In genomic region chr12:10128687-10129086, GRCh38 we compare ENCODE assay signal across 17 cellular contexts. TPM values are rescaled to one million over a fixed set of nuclear protein-coding genes. Genes with fewer than 3 reads are reported as not detected.
DNase-seq lines count a peak whose midpoint lies in the region; ATAC-seq and TF ChIP-seq lines count a peak whose summit lies in the region.
"Had no signal": no experiment of that assay in that cellular context is flagged by ENCODE, and none has a peak within 500 bp of the region (broad histone marks: within the 10 kb centered on the region; RNA-seq: fewer than 3 reads in every experiment).

No MANE protein-coding gene starts in this region.

- H3K27ac ChIP-seq in OCI-LY3 (ENCODE audit: low read length): no peak overlapping the region
- H3K27ac ChIP-seq in naive thymus-derived CD4-positive, alpha-beta T cell (ENCODE audit: low read depth, low read length): no peak overlapping the region
- no peak overlapping the region for H3K27ac ChIP-seq in RWPE1
- H3K27ac ChIP-seq: SJSA1 had no signal

- H4K20me1 ChIP-seq in OCI-LY3 (ENCODE audit: insufficient read depth, low read length): no peaks in the 10 kb centered on the region

- no peak overlapping the region for H2AFZ ChIP-seq in OCI-LY3 (ENCODE audit: low read depth, low read length)

- intact Hi-C loops in naive thymus-derived CD4-positive, alpha-beta T cell (cut with micrococcal nuclease): no loop called here

- no peaks in the 10 kb centered on the region for H3K9me3 ChIP-seq in OCI-LY3 (ENCODE audit: insufficient read depth, low read length)
- no peaks in the 10 kb centered on the region for H3K9me3 ChIP-seq in naive thymus-derived CD4-positive, alpha-beta T cell (ENCODE audit: control insufficient read depth in 2 of 3, low read length in 3 of 3)
- H3K9me3 ChIP-seq: pancreas, SJSA1 had no signal

- peak; percentile 75 for ATAC-seq in naive thymus-derived CD4-positive, alpha-beta T cell
- ATAC-seq in HG03565 (IDR thresholded peaks at IDR 0.05; ENCODE audit: unreplicated experiment): no peak
- no peak for ATAC-seq in GM19351 (IDR thresholded peaks at IDR 0.05; ENCODE audit: unreplicated experiment)
- ATAC-seq: left colon had no signal

- TF ChIP-seq CTCF in OCI-LY3 (IDR thresholded peaks at IDR 0.05; ENCODE audit: low read depth, low read length) (no peak), epithelial cell of esophagus (IDR thresholded peaks at IDR 0.05; ENCODE audit: insufficient read depth, low read depth, low read length, missing control alignments) (no peak), RWPE1 (conservative IDR thresholded peaks at IDR 0.05; ENCODE audit: low read depth) (no peak), nephron progenitor cell (IDR thresholded peaks at IDR 0.05) (no peak)

- H3K36me3 Mint-ChIP-seq in naive thymus-derived CD4-positive, alpha-beta T cell: no peaks in the 10 kb centered on the region
- H3K36me3 Mint-ChIP-seq in nephron progenitor cell (ENCODE audit: low read depth): no peaks in the 10 kb centered on the region

- H3K9me3 Mint-ChIP-seq in naive thymus-derived CD4-positive, alpha-beta T cell: no peaks in the 10 kb centered on the region
- no peaks in the 10 kb centered on the region for H3K9me3 Mint-ChIP-seq in nephron progenitor cell

- H3K9ac ChIP-seq in OCI-LY3 (ENCODE audit: low read length): no peak overlapping the region

- H3K36me3 ChIP-seq in OCI-LY3 (replicated peaks; ENCODE audit: low read depth, low read length): no peaks in the 10 kb centered on the region
- H3K36me3 ChIP-seq in naive thymus-derived CD4-positive, alpha-beta T cell (ENCODE audit: control insufficient read depth in 2 of 3, insufficient read depth in 3 of 3, low read length in 3 of 3): no peaks in the 10 kb centered on the region
- H3K36me3 ChIP-seq: pancreas, SJSA1 had no signal

- peaks cover 33% of the 10 kb centered on the region for H3K4me1 ChIP-seq in OCI-LY3 (ENCODE audit: low read length)
- peaks cover 0 to 6% of the 10 kb centered on the region in 2 donors for H3K4me1 ChIP-seq in naive thymus-derived CD4-positive, alpha-beta T cell (ENCODE audit: control insufficient read depth in 2 of 2, insufficient read depth in 2 of 2, low read length in 2 of 2)
- H3K4me1 ChIP-seq: pancreas, SJSA1 had no signal

- peak overlapping the region; percentile 43 for H3K4me2 ChIP-seq in OCI-LY3 (ENCODE audit: low read length)

- no peaks in the 10 kb centered on the region for H3K79me2 ChIP-seq in OCI-LY3 (ENCODE audit: low read length)

- no peak overlapping the region for H3K27ac Mint-ChIP-seq in naive thymus-derived CD4-positive, alpha-beta T cell
- H3K27ac Mint-ChIP-seq in nephron progenitor cell: no peak overlapping the region

- CTCF ChIA-PET in naive thymus-derived CD4-positive, alpha-beta T cell (lab: Charles Lee): interaction anchor here (0.6 kb wide), 1 partner anchor 650 kb away, joined by 3 read pairs; no protein-coding TSS in a partner anchor
- CTCF ChIA-PET in RWPE1 (lab: Yijun Ruan, JAX): interaction anchor here (0.7 kb wide), 1 partner anchor 24 kb away, joined by 5 read pairs; no protein-coding TSS in a partner anchor

- H3K4me3 Mint-ChIP-seq in naive thymus-derived CD4-positive, alpha-beta T cell: no peak overlapping the region
- no peak overlapping the region for H3K4me3 Mint-ChIP-seq in nephron progenitor cell

- H3K4me1 Mint-ChIP-seq in naive thymus-derived CD4-positive, alpha-beta T cell: peaks cover 4 to 19% (median 7%) of the 10 kb centered on the region in 7 donors
- no peaks in the 10 kb centered on the region for H3K4me1 Mint-ChIP-seq in nephron progenitor cell

- POLR2A ChIA-PET in naive thymus-derived CD4-positive, alpha-beta T cell (lab: Charles Lee): interaction anchor here (0.6 kb wide), 1 partner anchor 124 kb away, joined by 3 read pairs; no protein-coding TSS in a partner anchor
- POLR2A ChIA-PET in RWPE1 (lab: Yijun Ruan, JAX; ENCODE audit: low non-redundant PET): no interaction called here

- H3K27me3 ChIP-seq in OCI-LY3 (ENCODE audit: low read depth, low read length): peaks cover 56% of the 10 kb centered on the region
- no peaks in the 10 kb centered on the region for H3K27me3 ChIP-seq in naive thymus-derived CD4-positive, alpha-beta T cell (ENCODE audit: control insufficient read depth in 2 of 2, insufficient read depth in 2 of 2, low read length in 2 of 2)
- H3K27me3 ChIP-seq: pancreas had no signal

- DNase-seq in GDM1 (lab: John Stamatoyannopoulos, UW): peak; percentile 23
- peak; percentile 39 for DNase-seq in epithelial cell of esophagus (ENCODE audit: low read depth)
- DNase-seq in naive thymus-derived CD4-positive, alpha-beta T cell: no peak
- DNase-seq in RWPE1 (ENCODE audit: low spot score): no peak
- no peak for DNase-seq in nephron progenitor cell
- DNase-seq: activated CD4-positive, alpha-beta T cell treated with anti-CD3 and anti-CD28 coated beads for 1 hour; activated T-cell treated with anti-CD3 and anti-CD28 coated beads for 4 hours; amniotic stem cell; left colon; NCI-H1048; pancreas had no signal

- peaks cover 0 to 50% (median 5%) of the 10 kb centered on the region in 5 donors for H3K27me3 Mint-ChIP-seq in naive thymus-derived CD4-positive, alpha-beta T cell
- peaks cover 6% of the 10 kb centered on the region for H3K27me3 Mint-ChIP-seq in nephron progenitor cell (ENCODE audit: low read depth, poor library complexity)

- H3K4me3 ChIP-seq in OCI-LY3 (ENCODE audit: low read length) (no peak overlapping the region), epithelial cell of esophagus (ENCODE audit: low read length) (no peak overlapping the region)
- H3K4me3 ChIP-seq in naive thymus-derived CD4-positive, alpha-beta T cell (ENCODE audit: low read length): no peak overlapping the region
- H3K4me3 ChIP-seq: SJSA1 had no signal

RNA-seq across cellular contexts. Expression of gene CLEC7A, which starts 1.3 kb away (rescaled TPM):
- total RNA-seq in naive thymus-derived CD4-positive, alpha-beta T cell: 100 to 1,000 TPM in 1 of 5 experiments, 10 to 100 TPM in 1, 1 to 10 TPM in 2, not detected in 1; 1.5 to 121 (median 7.2) TPM
- not detected for polyA plus RNA-seq in naive thymus-derived CD4-positive, alpha-beta T cell
- total RNA-seq: NCI-H460, SJSA1 had no signal

RNA-seq across cellular contexts. Expression of gene CLEC1A, which starts 29.9 kb away (rescaled TPM):
- total RNA-seq in naive thymus-derived CD4-positive, alpha-beta T cell: 1 to 10 TPM in 1 of 5 experiments, not detected in 4; 1.0 TPM
- polyA plus RNA-seq in naive thymus-derived CD4-positive, alpha-beta T cell: not detected
- total RNA-seq: NCI-H460, SJSA1 had no signal

RNA-seq across cellular contexts. Expression of gene OLR1, which starts 43.2 kb away (rescaled TPM):
- total RNA-seq in naive thymus-derived CD4-positive, alpha-beta T cell: 1 to 10 TPM in 2 of 5 experiments, not detected in 3; 3.1 to 4.0 TPM
- not detected for polyA plus RNA-seq in naive thymus-derived CD4-positive, alpha-beta T cell
- total RNA-seq: left colon, NCI-H460 had no signal

RNA-seq across cellular contexts. Expression of gene TMEM52B, which starts 50.1 kb away (rescaled TPM):
- total RNA-seq in naive thymus-derived CD4-positive, alpha-beta T cell: under 1 TPM in 1 of 5 experiments, not detected in 4; 0.47 TPM
- not detected for polyA plus RNA-seq in naive thymus-derived CD4-positive, alpha-beta T cell
- total RNA-seq: frontal cortex, left colon, NCI-H460 had no signal

Comparison
In these comparisons a context has a peak if more than half of its experiments do, and no peak if none do; other contexts are left out.
1. DNase-seq: peak in GDM1 (single experiment) and epithelial cell of esophagus (single experiment); none in naive thymus-derived CD4-positive, alpha-beta T cell (0 of 9), RWPE1 (single experiment) and nephron progenitor cell (single experiment).